In genomic region chr7:91459539-91459938, GRCh38 we compare ENCODE assay signal across 21 cellular contexts.
"Had no signal": no experiment of that assay in that cellular context is flagged by ENCODE, and none has a peak within 500 bp of the region (broad histone marks: within the 10 kb centered on the region; RNA-seq: fewer than 3 reads in every experiment).

No MANE protein-coding gene starts in this region.

- H3K9ac ChIP-seq: KMS-11 had no signal

- H3K27ac Mint-ChIP-seq: IgD-negative memory B cell had no signal

- ATAC-seq: K562, Panc1, Right ventricle myocardium inferior had no signal

- H3K4me3 Mint-ChIP-seq: IgD-negative memory B cell had no signal

- H3K4me2 ChIP-seq: KMS-11 had no signal

- H3K4me3 ChIP-seq: K562, SJCRH30 had no signal

- H3K4me1 ChIP-seq: SJCRH30 had no signal

- DNase-seq: Kasumi-1, MM.1S, NCI-H1092 treated with DMSO at 0.1 percent for 48 hours, NCI-H1436, NCI-H187, NCI-H2029, NCI-H2081 treated with DMSO at 0.1 percent for 48 hours, NCI-H2171, NCI-H226, NCI-H446, NCI-H510A, NCI-H524 treated with DMSO at 0.1 percent for 48 hours, NCI-H69, NCI-H774, SHP77 treated with DMSO at 0.1 percent for 48 hours, SJCRH30 had no signal

- H3K27ac ChIP-seq: KMS-11, SJCRH30 had no signal

- H3K4me1 Mint-ChIP-seq: IgD-negative memory B cell had no signal

- H3K36me3 ChIP-seq: SJCRH30 had no signal

- H3K27me3 ChIP-seq: SJCRH30 had no signal
